9 cellular contexts compared by ENCODE assay signal in genomic region chr5:32233220-32233695, GRCh38. TPM values are rescaled to one million over a fixed set of nuclear protein-coding genes. Genes with fewer than 3 reads are reported as not detected.
DNase-seq lines count a peak whose midpoint lies in the region; ATAC-seq and TF ChIP-seq lines count a peak whose summit lies in the region.
"Had no signal": no experiment of that assay in that cellular context is flagged by ENCODE, and none has a peak within 500 bp of the region (broad histone marks: within the 10 kb centered on the region; RNA-seq: fewer than 3 reads in every experiment).

No MANE protein-coding gene starts in this region.

- DNase-seq in HCT116 (ENCODE audit: low read depth, low spot score) = no peak
- no peak for DNase-seq in adipocyte (ENCODE audit: low read depth)
- DNase-seq in stomach = peak; percentile 37
- no peak for DNase-seq in activated CD8-positive, alpha-beta T cell treated with anti-CD3 and anti-CD28 coated beads for 36 hours
- no peak for DNase-seq in NAMALWA (ENCODE audit: low spot score)
- DNase-seq in nephron progenitor cell = no peak

- TF ChIP-seq POLR2A in HCT116 (IDR thresholded peaks at IDR 0.05; ENCODE audit: borderline replicate concordance, extremely low read depth, insufficient read depth, insufficient read length) (no peak), stomach (IDR thresholded peaks at IDR 0.05) (no peak)

- ATAC-seq in HCT116 = no peak
- no peak for ATAC-seq in GM18870 (IDR thresholded peaks at IDR 0.05; ENCODE audit: unreplicated experiment)
- ATAC-seq in activated CD8-positive, alpha-beta T cell treated with anti-CD3 and anti-CD28 coated beads for 36 hours = no peak

- CTCF ChIA-PET in HCT116 (lab: Charles Lee) = interaction anchor here (1.1 to 4.9 kb wide), 7 partner anchors 33 to 1188 kb away, joined by 3 to 40 read pairs (median 7); no protein-coding TSS in a partner anchor
- CTCF ChIA-PET in activated CD8-positive, alpha-beta T cell treated with anti-CD3 and anti-CD28 coated beads for 36 hours (lab: Charles Lee) = interaction anchor here (0.5 to 9.6 kb wide), 22 partner anchors 8 to 379 kb away, joined by 3 to 164 read pairs (median 7); no protein-coding TSS in a partner anchor

- no peak overlapping the region for H3K4me3 Mint-ChIP-seq in activated CD8-positive, alpha-beta T cell treated with anti-CD3 and anti-CD28 coated beads for 36 hours
- H3K4me3 Mint-ChIP-seq in nephron progenitor cell = no peak overlapping the region
- H3K4me3 Mint-ChIP-seq: naive thymus-derived CD4-positive, alpha-beta T cell had no signal

- 0 out of 2 replicates have a peak overlapping the region, but pooled peaks have one; percentile 17 for H3K27ac ChIP-seq in HCT116 (ENCODE audit: low read depth, low read length)
- peak overlapping the region; percentile 67 for H3K27ac ChIP-seq in layer of hippocampus (ENCODE audit: low read depth, low read length)
- peak overlapping the region; percentile 81 to 94 (median 82) for H3K27ac ChIP-seq in stomach

- H3K4me1 ChIP-seq in HCT116 (ENCODE audit: control insufficient read depth in 1 of 2, insufficient read depth in 2 of 2, low read length in 2 of 2) (peaks cover 0 to 10% of the 10 kb centered on the region in 2 experiments; a peak in 2 of 4 replicates), adipocyte (ENCODE audit: control insufficient read depth, insufficient read depth, low read length) (peaks cover 27% of the 10 kb centered on the region), stomach (peaks cover 30 to 62% (median 44%) of the 10 kb centered on the region in 4 donors)

- TF ChIP-seq CTCF in HCT116 (IDR thresholded peaks at IDR 0.05 in 2 of 3, conservative IDR thresholded peaks at IDR 0.05 in 1 of 3; ENCODE audit: borderline replicate concordance in 1 of 3, insufficient read depth in 1 of 3, low read depth in 2 of 3, low read length in 2 of 3) (no peak), stomach (IDR thresholded peaks at IDR 0.05) (no peak), nephron progenitor cell (IDR thresholded peaks at IDR 0.05) (no peak)
- no peak for TF ChIP-seq CTCF in activated CD8-positive, alpha-beta T cell treated with anti-CD3 and anti-CD28 coated beads for 36 hours (IDR thresholded peaks at IDR 0.05)

- H3K9me3 ChIP-seq in HCT116 (ENCODE audit: control insufficient read depth in 1 of 2, insufficient read depth in 1 of 2, low read depth in 1 of 2, low read length in 2 of 2) = no peaks in the 10 kb centered on the region
- no peaks in the 10 kb centered on the region for H3K9me3 ChIP-seq in adipocyte (ENCODE audit: control insufficient read depth, low read length)
- no peaks in the 10 kb centered on the region for H3K9me3 ChIP-seq in stomach

- peaks cover 12% of the 10 kb centered on the region for H3K4me1 Mint-ChIP-seq in activated CD8-positive, alpha-beta T cell treated with anti-CD3 and anti-CD28 coated beads for 36 hours (ENCODE audit: low read depth)
- H3K4me1 Mint-ChIP-seq in nephron progenitor cell = no peaks in the 10 kb centered on the region

- no TSS peak for BruUV-seq in HCT116 (replicated peaks; lab: Mats Ljungman, UMichigan)

- no peak for TF ChIP-seq EP300 in stomach (IDR thresholded peaks at IDR 0.05)

- H3K4me3 ChIP-seq in HCT116 (replicated peaks in 1 of 2; ENCODE audit: low read depth in 1 of 2, low read length in 2 of 2) = no peak overlapping the region
- peak overlapping the region; percentile 10 for H3K4me3 ChIP-seq in adipocyte (ENCODE audit: low read length)
- H3K4me3 ChIP-seq in stomach = no peak overlapping the region

- intact Hi-C loops in HCT116 (cut with micrococcal nuclease) (loop anchor here (2.0 to 5.0 kb wide), 3 partner anchors 359 to 948 kb away; no protein-coding TSS in a partner anchor), stomach (cut with DNase I; ENCODE audit: low total_unique reads) (loop anchor here (10.0 kb wide), 1 partner anchor 92 kb away; no protein-coding TSS in a partner anchor)
- intact Hi-C loops in activated CD8-positive, alpha-beta T cell treated with anti-CD3 and anti-CD28 coated beads for 36 hours (cut with micrococcal nuclease) = loop anchor here (5.0 kb wide), 1 partner anchor 379 kb away; no protein-coding TSS in a partner anchor

- peaks cover 0 to 3% of the 10 kb centered on the region in 2 experiments; a peak in 2 of 4 replicates for H3K36me3 ChIP-seq in HCT116 (ENCODE audit: control insufficient read depth in 1 of 2, insufficient read depth in 2 of 2, low read length in 2 of 2)
- H3K36me3 ChIP-seq in adipocyte (ENCODE audit: control insufficient read depth, insufficient read depth, low read length, severe bottlenecking) = peaks cover 45% of the 10 kb centered on the region
- H3K36me3 ChIP-seq in stomach = peaks cover 21 to 65% (median 63%) of the 10 kb centered on the region in 4 donors

- peaks cover 21% of the 10 kb centered on the region for H3K36me3 Mint-ChIP-seq in activated CD8-positive, alpha-beta T cell treated with anti-CD3 and anti-CD28 coated beads for 36 hours (ENCODE audit: low read depth)
- peaks cover 45% of the 10 kb centered on the region for H3K36me3 Mint-ChIP-seq in nephron progenitor cell (ENCODE audit: low read depth)

- H3K79me2 ChIP-seq in HCT116 (ENCODE audit: insufficient read depth, low read length) = no peaks in the 10 kb centered on the region

- 32 to 49% (median 35%) methylated on average over 3 of the region's 3 CpGs for WGBS in stomach, 5 donors

- no peak for TF ChIP-seq RAD21 in HCT116 (IDR thresholded peaks at IDR 0.05; ENCODE audit: low read depth)

- no peaks in the 10 kb centered on the region for H3K9me3 Mint-ChIP-seq in activated CD8-positive, alpha-beta T cell treated with anti-CD3 and anti-CD28 coated beads for 36 hours
- no peaks in the 10 kb centered on the region for H3K9me3 Mint-ChIP-seq in nephron progenitor cell
- H3K9me3 Mint-ChIP-seq: naive thymus-derived CD4-positive, alpha-beta T cell had no signal

- no peaks in the 10 kb centered on the region for H3K27me3 ChIP-seq in HCT116 (ENCODE audit: insufficient read depth, low read length)
- no peaks in the 10 kb centered on the region for H3K27me3 ChIP-seq in adipocyte (replicated peaks; ENCODE audit: control insufficient read depth, insufficient read depth, low read length)
- H3K27me3 ChIP-seq in layer of hippocampus (ENCODE audit: control insufficient read depth, insufficient read depth, low read length) = no peaks in the 10 kb centered on the region
- H3K27me3 ChIP-seq in stomach = no peaks in the 10 kb centered on the region

- H3K4me2 ChIP-seq in HCT116 (ENCODE audit: low read length) = no peak overlapping the region

- RAD21 ChIA-PET in HCT116 (lab: Charles Lee; ENCODE audit: low non-redundant PET in 1 of 2, low total read pairs in 2 of 2, uncharacterized antibody in 2 of 2, unreplicated experiment in 2 of 2) = interaction anchor here (0.9 to 1.3 kb wide), 2 partner anchors 96 to 357 kb away, joined by 4 to 8 read pairs; no protein-coding TSS in a partner anchor

- H3K9ac ChIP-seq in HCT116 (ENCODE audit: low read length) (no peak overlapping the region), adipocyte (ENCODE audit: low read length) (peak overlapping the region; percentile 73)

- no peaks in the 10 kb centered on the region for H3K27me3 Mint-ChIP-seq in activated CD8-positive, alpha-beta T cell treated with anti-CD3 and anti-CD28 coated beads for 36 hours
- no peaks in the 10 kb centered on the region for H3K27me3 Mint-ChIP-seq in nephron progenitor cell (ENCODE audit: low read depth, poor library complexity)
- H3K27me3 Mint-ChIP-seq: naive thymus-derived CD4-positive, alpha-beta T cell had no signal

- no peak overlapping the region for H2AFZ ChIP-seq in HCT116 (ENCODE audit: low read depth, low read length, poor library complexity, severe bottlenecking)

- no peaks in the 10 kb centered on the region for H3K9me2 ChIP-seq in HCT116 (ENCODE audit: insufficient read depth)

- no peaks in the 10 kb centered on the region for H4K20me1 ChIP-seq in HCT116 (ENCODE audit: insufficient read depth)

- POLR2A ChIA-PET in HCT116 (lab: Charles Lee) = no interaction called here
- POLR2A ChIA-PET in activated CD8-positive, alpha-beta T cell treated with anti-CD3 and anti-CD28 coated beads for 36 hours (lab: Charles Lee) = interaction anchor here (0.6 kb wide), 1 partner anchor 120 kb away, joined by 3 read pairs; no protein-coding TSS in a partner anchor

- H3K27ac Mint-ChIP-seq in activated CD8-positive, alpha-beta T cell treated with anti-CD3 and anti-CD28 coated beads for 36 hours = no peak overlapping the region
- H3K27ac Mint-ChIP-seq in nephron progenitor cell = no peak overlapping the region

TF ChIP-seq in HCT116, 20 proteins besides CTCF, POLR2A, EP300 and RAD21 (continues in another document):
- TF ChIP-seq, protein P1, sequence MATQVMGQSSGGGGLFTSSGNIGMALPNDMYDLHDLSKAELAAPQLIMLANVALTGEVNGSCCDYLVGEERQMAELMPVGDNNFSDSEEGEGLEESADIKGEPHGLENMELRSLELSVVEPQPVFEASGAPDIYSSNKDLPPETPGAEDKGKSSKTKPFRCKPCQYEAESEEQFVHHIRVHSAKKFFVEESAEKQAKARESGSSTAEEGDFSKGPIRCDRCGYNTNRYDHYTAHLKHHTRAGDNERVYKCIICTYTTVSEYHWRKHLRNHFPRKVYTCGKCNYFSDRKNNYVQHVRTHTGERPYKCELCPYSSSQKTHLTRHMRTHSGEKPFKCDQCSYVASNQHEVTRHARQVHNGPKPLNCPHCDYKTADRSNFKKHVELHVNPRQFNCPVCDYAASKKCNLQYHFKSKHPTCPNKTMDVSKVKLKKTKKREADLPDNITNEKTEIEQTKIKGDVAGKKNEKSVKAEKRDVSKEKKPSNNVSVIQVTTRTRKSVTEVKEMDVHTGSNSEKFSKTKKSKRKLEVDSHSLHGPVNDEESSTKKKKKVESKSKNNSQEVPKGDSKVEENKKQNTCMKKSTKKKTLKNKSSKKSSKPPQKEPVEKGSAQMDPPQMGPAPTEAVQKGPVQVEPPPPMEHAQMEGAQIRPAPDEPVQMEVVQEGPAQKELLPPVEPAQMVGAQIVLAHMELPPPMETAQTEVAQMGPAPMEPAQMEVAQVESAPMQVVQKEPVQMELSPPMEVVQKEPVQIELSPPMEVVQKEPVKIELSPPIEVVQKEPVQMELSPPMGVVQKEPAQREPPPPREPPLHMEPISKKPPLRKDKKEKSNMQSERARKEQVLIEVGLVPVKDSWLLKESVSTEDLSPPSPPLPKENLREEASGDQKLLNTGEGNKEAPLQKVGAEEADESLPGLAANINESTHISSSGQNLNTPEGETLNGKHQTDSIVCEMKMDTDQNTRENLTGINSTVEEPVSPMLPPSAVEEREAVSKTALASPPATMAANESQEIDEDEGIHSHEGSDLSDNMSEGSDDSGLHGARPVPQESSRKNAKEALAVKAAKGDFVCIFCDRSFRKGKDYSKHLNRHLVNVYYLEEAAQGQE (IDR thresholded peaks at IDR 0.05; ENCODE audit: low read depth) = no peak
- no peak for TF ChIP-seq EGR1 (IDR thresholded peaks at IDR 0.05; ENCODE audit: low read depth)
- TF ChIP-seq MAX (IDR thresholded peaks at IDR 0.05) = no peak

RNA-seq across cellular contexts. Expression of gene GOLPH3, which starts 59.1 kb away (rescaled TPM):
- total RNA-seq in HCT116 (2021; ENCODE audit: unreplicated experiment) = 69.2 TPM
- polyA plus RNA-seq in HCT116 (2012) = 31.2 and 32.0 TPM in 2 replicates
- total RNA-seq in stomach = 100 to 1,000 TPM in 2 of 5 donors, 10 to 100 TPM in 3; 47.8 to 171 (median 94.3) TPM
- 10 to 100 TPM; 38.3 to 95.6 (median 50.4) TPM for polyA plus RNA-seq in stomach
- total RNA-seq in activated CD8-positive, alpha-beta T cell treated with anti-CD3 and anti-CD28 coated beads for 36 hours = 10 to 100 TPM; 53.2 to 56.7 TPM

Comparison
In these comparisons a context has a peak if more than half of its experiments do, and no peak if none do; other contexts are left out.
1. H3K27ac ChIP-seq: peak in every context shown above with its lines; median percentile 82 in stomach; 67 in layer of hippocampus; 17 in HCT116.